ENCODE assay signal across 20 cellular contexts in the genomic region with DNA sequence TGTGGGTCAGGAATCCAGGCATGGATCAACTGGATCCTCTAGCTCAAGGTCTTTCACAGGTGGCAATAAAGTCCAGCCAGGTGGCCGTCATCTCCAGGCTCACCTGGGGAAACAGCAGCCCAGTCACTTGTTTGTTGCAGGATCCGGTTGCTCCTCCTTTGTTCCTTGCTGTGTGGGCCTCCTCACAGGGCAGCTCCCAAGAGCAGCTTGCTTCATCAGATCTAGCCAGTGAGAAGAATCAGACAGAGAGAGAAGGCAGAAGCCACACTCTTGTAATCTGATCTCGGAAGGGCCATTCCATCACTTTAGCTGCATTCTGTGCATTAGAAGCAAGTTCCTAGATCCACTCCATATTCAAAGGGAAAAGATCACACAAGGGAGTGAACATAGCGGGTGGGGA. TPM values are rescaled to one million over a fixed set of nuclear protein-coding genes. Genes with fewer than 3 reads are reported as not detected.
A peak's percentile ranks its signal among the peaks of the same experiment; 100 is the strongest.
DNase-seq lines count a peak whose midpoint lies in the region; ATAC-seq, FAIRE-seq and TF ChIP-seq lines count a peak whose summit lies in the region.
"Had no signal": no experiment of that assay in that cellular context is flagged by ENCODE, and none has a peak within 500 bp of the region (broad histone marks: within the 10 kb centered on the region; RNA-seq: fewer than 3 reads in every experiment).

No MANE protein-coding gene starts in this region.

- H3K18ac ChIP-seq in H1 (ENCODE audit: extremely low read depth, low read length) = no peak overlapping the region

- TF ChIP-seq CTCF in SK-N-SH (IDR thresholded peaks at IDR 0.05) (no peak), H1 (IDR thresholded peaks at IDR 0.05; ENCODE audit: control extremely low read depth in 1 of 3, insufficient read depth in 1 of 3, low read depth in 1 of 3, low read length in 3 of 3) (no peak), Caco-2 (IDR thresholded peaks at IDR 0.05; ENCODE audit: insufficient read depth in 1 of 2, low read depth in 1 of 2, low read length in 1 of 2, severe bottlenecking in 1 of 2, unreplicated experiment in 1 of 2) (no peak)

- H3K27ac Mint-ChIP-seq in Caco-2 (ENCODE audit: unreplicated experiment) = no peak overlapping the region
- H3K27ac Mint-ChIP-seq: CD14-positive monocyte; CD8-positive, alpha-beta T cell; HFFc6; IgD-negative memory B cell had no signal

- H3K36me3 Mint-ChIP-seq in Caco-2 (ENCODE audit: insufficient read depth, unreplicated experiment) = no peaks in the 10 kb centered on the region
- H3K36me3 Mint-ChIP-seq: CD14-positive monocyte; CD8-positive, alpha-beta T cell; IgD-negative memory B cell had no signal

- H3K9ac ChIP-seq in SK-N-SH (no peak overlapping the region), H1 (replicated peaks in 1 of 4; ENCODE audit: extremely low read depth in 1 of 4, low read depth in 3 of 4, low read length in 3 of 4) (no peak overlapping the region)
- H3K9ac ChIP-seq: GM23248 had no signal

- H3K56ac ChIP-seq in H1 (replicated peaks; ENCODE audit: insufficient read length, low read depth, low read length) = no peak overlapping the region

- no peak overlapping the region for H2BK15ac ChIP-seq in H1 (ENCODE audit: low read length)

- TF ChIP-seq RAD21 in SK-N-SH (IDR thresholded peaks at IDR 0.05; ENCODE audit: low read length) = no peak
- no peak for TF ChIP-seq RAD21 in H1 (IDR thresholded peaks at IDR 0.05 in 1 of 2, conservative IDR thresholded peaks at IDR 0.05 in 1 of 2; ENCODE audit: low read depth in 2 of 2, low read length in 2 of 2)

- no peaks in the 10 kb centered on the region for H3K9me3 Mint-ChIP-seq in Caco-2 (ENCODE audit: unreplicated experiment)
- H3K9me3 Mint-ChIP-seq: HFFc6 had no signal

- no peak overlapping the region for H3K4ac ChIP-seq in H1 (replicated peaks; ENCODE audit: insufficient read length, low read depth, low read length)

- H4K5ac ChIP-seq in H1 (ENCODE audit: insufficient read length, low read depth, low read length) = no peak overlapping the region

- H3K4me3 Mint-ChIP-seq in Caco-2 (ENCODE audit: unreplicated experiment) = no peak overlapping the region
- H3K4me3 Mint-ChIP-seq: CD14-positive monocyte; CD8-positive, alpha-beta T cell; HFFc6 had no signal

- WGBS in SK-N-SH (ENCODE audit: low lambda C conversion rate) = 75% methylated on average over 4 of the region's 4 CpGs
- 46% methylated on average over 4 of the region's 4 CpGs; no CpG with 5 or more reads in 1 of the 2 experiments for WGBS in H1 (ENCODE audit: extremely low coverage in 1 of 2, insufficient coverage in 1 of 2, insufficient read length in 1 of 2, insufficient replicate concordance in 2 of 2, low coverage in 1 of 2, low lambda C conversion rate in 2 of 2, missing lambda C conversion rate in 1 of 2), 2 experiments

- H3K14ac ChIP-seq in H1 (ENCODE audit: insufficient read length) = no peak overlapping the region

- H2BK12ac ChIP-seq in H1 (ENCODE audit: low read depth, low read length) = no peak overlapping the region

- ATAC-seq in SK-N-SH treated with all-trans-retinoic acid at 6 μM for 48 hours (peak; percentile 71), GM21619 (IDR thresholded peaks at IDR 0.05; ENCODE audit: unreplicated experiment) (no peak), HG03097 (IDR thresholded peaks at IDR 0.05; ENCODE audit: low FRiP score, unreplicated experiment) (no peak)
- ATAC-seq: CD8-positive, alpha-beta T cell had no signal

- H4K20me1 ChIP-seq in SK-N-SH (ENCODE audit: insufficient read depth) = no peaks in the 10 kb centered on the region
- H4K20me1 ChIP-seq in H1 (replicated peaks in 1 of 2; ENCODE audit: control insufficient read depth in 1 of 2, insufficient read depth in 2 of 2, low read length in 2 of 2) = no peaks in the 10 kb centered on the region

- no peaks in the 10 kb centered on the region for H3K9me3 ChIP-seq in SK-N-SH
- no peaks in the 10 kb centered on the region for H3K9me3 ChIP-seq in H1 (ENCODE audit: insufficient read depth in 2 of 2, low read depth in 1 of 2, low read length in 1 of 2)
- no peaks in the 10 kb centered on the region for H3K9me3 ChIP-seq in Caco-2

- intact Hi-C loops in Caco-2 (cut with micrococcal nuclease; ENCODE audit: unreplicated experiment) = no loop called here

- H2AFZ ChIP-seq in SK-N-SH (ENCODE audit: low read depth) (no peak overlapping the region), H1 (ENCODE audit: low read length) (0 out of 2 replicates have a peak overlapping the region, but pooled peaks have one; percentile 21)
- H2AFZ ChIP-seq: GM23248 had no signal

- H3F3A ChIP-seq in SK-N-SH (replicated peaks; ENCODE audit: insufficient read depth) = peaks cover 4% of the 10 kb centered on the region

- POLR2A ChIA-PET in SK-N-SH (lab: Yijun Ruan, JAX) (no interaction called here), H1 (lab: Charles Lee; ENCODE audit: partially characterized antibody) (no interaction called here), Caco-2 (lab: Charles Lee) (no interaction called here)

- H4K91ac ChIP-seq in H1 (replicated peaks; ENCODE audit: insufficient read length, low read length) = no peak overlapping the region

- H3K79me2 ChIP-seq in SK-N-SH (ENCODE audit: insufficient read depth) = no peaks in the 10 kb centered on the region
- no peaks in the 10 kb centered on the region for H3K79me2 ChIP-seq in H1 (ENCODE audit: control insufficient read depth in 1 of 2, insufficient read depth in 2 of 2, low read length in 2 of 2)

- H3K36me3 ChIP-seq in SK-N-SH (replicated peaks in 1 of 2; ENCODE audit: control insufficient read depth in 1 of 2, insufficient read depth in 2 of 2, low read length in 1 of 2) (no peaks in the 10 kb centered on the region), H1 (ENCODE audit: control insufficient read depth in 2 of 4, insufficient read depth in 4 of 4, low read length in 3 of 4) (no peaks in the 10 kb centered on the region), Caco-2 (ENCODE audit: control insufficient read depth, insufficient read depth, low read length) (no peaks in the 10 kb centered on the region)

- no peak for TF ChIP-seq POLR2A in H1 (IDR thresholded peaks at IDR 0.05; ENCODE audit: control extremely low read depth in 1 of 2, low read depth in 2 of 2, low read length in 2 of 2)

- H4K8ac ChIP-seq in H1 (ENCODE audit: extremely low read depth, insufficient read depth, low read length) = no peak overlapping the region

- no peak overlapping the region for H2BK5ac ChIP-seq in H1 (ENCODE audit: low read depth, low read length)

- no peak overlapping the region for H3K4me3 ChIP-seq in SK-N-SH (ENCODE audit: low read depth in 2 of 2, low read length in 1 of 2)
- no peak overlapping the region for H3K4me3 ChIP-seq in H1 (ENCODE audit: extremely low read depth in 1 of 4, insufficient read depth in 2 of 4, low read depth in 3 of 4, low read length in 4 of 4)
- no peak overlapping the region for H3K4me3 ChIP-seq in Caco-2 (ENCODE audit: low read depth, low read length)
- H3K4me3 ChIP-seq: GM23248 had no signal

- FAIRE-seq in H1 (lab: Jason Lieb, UNC) = no peak

- no peak overlapping the region for H3K27ac ChIP-seq in SK-N-SH (ENCODE audit: low read depth in 2 of 2, low read length in 1 of 2)
- H3K27ac ChIP-seq in H1 (ENCODE audit: low read depth, low read length) = no peak overlapping the region
- H3K27ac ChIP-seq: 22Rv1, GM23248 had no signal

- CTCF ChIA-PET in SK-N-SH (lab: Yijun Ruan, JAX) (interaction anchor here (1.0 to 2.4 kb wide), 2 partner anchors 12 to 72 kb away, joined by 3 to 15 read pairs; no protein-coding TSS in a partner anchor), H1 (lab: Charles Lee; ENCODE audit: partially characterized antibody) (interaction anchor here (0.6 to 2.0 kb wide), 7 partner anchors 9 to 173 kb away, joined by 3 to 9 read pairs (median 5); no protein-coding TSS in a partner anchor), Caco-2 (lab: Charles Lee) (no interaction called here)

- H2AK5ac ChIP-seq in H1 (ENCODE audit: low read depth, low read length) = no peak overlapping the region

- no peak overlapping the region for H3K23ac ChIP-seq in H1 (ENCODE audit: insufficient read length)

- no TSS peak for BruUV-seq in Caco-2 (replicated peaks; lab: Mats Ljungman, UMichigan)

- H2BK120ac ChIP-seq in H1 (replicated peaks; ENCODE audit: low read depth, low read length) = no peak overlapping the region

- no peaks in the 10 kb centered on the region for H3K27me3 ChIP-seq in SK-N-SH (ENCODE audit: insufficient read depth)
- no peaks in the 10 kb centered on the region for H3K27me3 ChIP-seq in H1 (replicated peaks in 1 of 4; ENCODE audit: control insufficient read depth in 3 of 4, extremely low read depth in 1 of 4, insufficient read depth in 3 of 4, low read length in 3 of 4)
- H3K27me3 ChIP-seq in Caco-2 (replicated peaks; ENCODE audit: control insufficient read depth, insufficient read depth, low read length) = no peaks in the 10 kb centered on the region

- H3K4me1 Mint-ChIP-seq in Caco-2 (ENCODE audit: low read depth, unreplicated experiment) = peaks cover under 1% of the 10 kb centered on the region
- H3K4me1 Mint-ChIP-seq: CD14-positive monocyte, IgD-negative memory B cell had no signal

- H3K4me1 ChIP-seq in SK-N-SH (ENCODE audit: control insufficient read depth in 1 of 2, insufficient read depth in 2 of 2, low read depth in 1 of 2, low read length in 1 of 2) = 0 out of 4 replicates have a peak, but pooled peaks cover 0 to 6% of the 10 kb centered on the region in 2 experiments
- peaks cover 0 to 4% (median 0%) of the 10 kb centered on the region in 4 experiments; a peak in 2 of 7 replicates for H3K4me1 ChIP-seq in H1 (replicated peaks in 1 of 4; ENCODE audit: control insufficient read depth in 3 of 4, insufficient read depth in 4 of 4, low read length in 3 of 4)
- H3K4me1 ChIP-seq in Caco-2 = no peaks in the 10 kb centered on the region

- TF ChIP-seq EP300 in SK-N-SH (IDR thresholded peaks at IDR 0.05; ENCODE audit: borderline replicate concordance in 1 of 2, low read depth in 1 of 2, low read length in 1 of 2) (no peak), H1 (IDR thresholded peaks at IDR 0.05; ENCODE audit: borderline replicate concordance in 1 of 2, low read depth in 2 of 2, low read length in 2 of 2) (no peak)

- DNase-seq in SK-N-SH = no peak
- no peak for DNase-seq in H1 (ENCODE audit: low read depth in 1 of 2, low spot score in 2 of 2)
- peak; percentile 60 for DNase-seq in left kidney (ENCODE audit: low read depth, low spot score)
- DNase-seq in Caco-2 = no peak
- no peak for DNase-seq in NCI-H2171 (lab: John Stamatoyannopoulos, UW)
- DNase-seq: CD8-positive, alpha-beta T cell; COR-L47; DMS53; GM23248; HCEC 1CT; HFFc6 had no signal

- H3K27me3 Mint-ChIP-seq in Caco-2 (ENCODE audit: insufficient read depth, unreplicated experiment) = no peaks in the 10 kb centered on the region

- no peaks in the 10 kb centered on the region for H3K23me2 ChIP-seq in H1 (ENCODE audit: low read depth, low read length)

- no peaks in the 10 kb centered on the region for H3K9me2 ChIP-seq in SK-N-SH

- H2BK20ac ChIP-seq in H1 (ENCODE audit: low read length) = no peak overlapping the region

- H3K4me2 ChIP-seq in SK-N-SH (no peak overlapping the region), H1 (ENCODE audit: insufficient read depth in 1 of 2, low read depth in 2 of 2, low read length in 2 of 2) (no peak overlapping the region)

- no peaks in the 10 kb centered on the region for H3K79me1 ChIP-seq in H1 (ENCODE audit: low read depth, low read length)

RNA-seq across cellular contexts. Expression of gene HSD17B3, which starts 3.2 kb away (rescaled TPM):
- polyA plus RNA-seq in SK-N-SH (2012; rRNA removed) (0.51 and 0.86 TPM in 2 replicates), H1 (2011; rRNA removed) (0.16 TPM in 1 of 2 replicates, not detected in the other)
- 0.35 and 0.46 TPM in 2 replicates for polyA plus RNA-seq in SK-N-SH (2012; cell fraction: cytosol; rRNA removed)
- polyA plus RNA-seq in SK-N-SH (2012; cell fraction: nucleus; rRNA removed) = 1.9 and 3.1 TPM in 2 replicates
- total RNA-seq in H1 (2021; fragmentation: NEBNext Ultra II Directional; extraction: Animal tissue kit (Norgen Biotek cat#: 25700)) = not detected in 2 replicates
- polyA plus RNA-seq in H1 (2011; cell fraction: cytosol; rRNA removed) = not detected
- not detected for polyA plus RNA-seq in H1 (2011; cell fraction: nucleus; rRNA removed)
- polyA plus RNA-seq in H1 (2012, experiment 1 of 2) = not detected in 4 replicates
- polyA plus RNA-seq in H1 (2012, experiment 2 of 2) = not detected
- 0.04 TPM for polyA plus RNA-seq in H1 (2013, experiment 1 of 2)
- polyA plus RNA-seq in H1 (2013, experiment 2 of 2) = not detected
- 0.49 TPM in 1 of 2 replicates, not detected in the other for polyA minus RNA-seq in H1 (2011; rRNA and poly(A)+ RNA removed)
- not detected for polyA minus RNA-seq in H1 (2011; cell fraction: cytosol; rRNA and poly(A)+ RNA removed)
- not detected for polyA minus RNA-seq in H1 (2011; cell fraction: nucleus; rRNA and poly(A)+ RNA removed)
- not detected in 2 replicates for total RNA-seq in Caco-2 (2022)
- total RNA-seq: A673, GM23248, HFFc6, HT-29 had no signal
- polyA plus RNA-seq: BJ, CD14-positive monocyte, GM23248, IgD-negative memory B cell had no signal
